ENCODE assay signal across 11 cellular contexts in genomic region chr9:128634651-128635262, GRCh38. TPM values are rescaled to one million over a fixed set of nuclear protein-coding genes. Genes with fewer than 3 reads are reported as not detected.
DNase-seq lines count a peak whose midpoint lies in the region; ATAC-seq, FAIRE-seq and TF ChIP-seq lines count a peak whose summit lies in the region.
"Had no signal": no experiment of that assay in that cellular context is flagged by ENCODE, and none has a peak within 500 bp of the region (broad histone marks: within the 10 kb centered on the region; RNA-seq: fewer than 3 reads in every experiment).

No MANE protein-coding gene starts in this region.

- H3K4me3 ChIP-seq in dorsolateral prefrontal cortex (no peak overlapping the region), mesenchymal stem cell (ENCODE audit: insufficient read depth in 1 of 2, low read depth in 1 of 2, low read length in 2 of 2) (no peak overlapping the region), testis (no peak overlapping the region)

- WGBS in mesenchymal stem cell = 90% methylated on average over 26 of the region's 26 CpGs
- 77 to 93% methylated on average over 20 to 25 of the region's 26 CpGs for WGBS in testis, 2 donors

- no peak overlapping the region for H2BK5ac ChIP-seq in mesenchymal stem cell (ENCODE audit: low read depth, low read length, poor library complexity, severe bottlenecking)

- no peak overlapping the region for H2AFZ ChIP-seq in mesenchymal stem cell (ENCODE audit: low read depth, low read length)

- peak overlapping the region; percentile 7 to 65 for H3K4ac ChIP-seq in mesenchymal stem cell (ENCODE audit: low read depth in 1 of 2, low read length in 2 of 2)

- no peak for TF ChIP-seq CTCF in dorsolateral prefrontal cortex (IDR thresholded peaks at IDR 0.05 in 54 of 56, conservative IDR thresholded peaks at IDR 0.05 in 2 of 56; ENCODE audit: low read depth in 1 of 56, partially characterized antibody in 56 of 56)
- no peak for TF ChIP-seq CTCF in testis (IDR thresholded peaks at IDR 0.05)
- TF ChIP-seq CTCF in GM20000 (IDR thresholded peaks at IDR 0.05; ENCODE audit: extremely low read depth, missing control alignments) = no peak

- H3K36me3 ChIP-seq in mesenchymal stem cell (ENCODE audit: control insufficient read depth in 1 of 2, insufficient read depth in 2 of 2, low read depth in 1 of 2, low read length in 2 of 2) (peaks cover 54 to 76% of the 10 kb centered on the region in 2 experiments), testis (ENCODE audit: low read depth, missing control alignments) (no peaks in the 10 kb centered on the region)

- H3K9me3 ChIP-seq in mesenchymal stem cell (ENCODE audit: control insufficient read depth, low read length) = no peaks in the 10 kb centered on the region
- no peaks in the 10 kb centered on the region for H3K9me3 ChIP-seq in testis

- no peak for ATAC-seq in GM21717 (IDR thresholded peaks at IDR 0.05; ENCODE audit: unreplicated experiment)

- H3K27me3 ChIP-seq in dorsolateral prefrontal cortex (no peaks in the 10 kb centered on the region), mesenchymal stem cell (ENCODE audit: control insufficient read depth in 1 of 2, insufficient read depth in 1 of 2, low read length in 2 of 2) (no peaks in the 10 kb centered on the region), testis (no peaks in the 10 kb centered on the region)

- no peak overlapping the region for H3K23ac ChIP-seq in mesenchymal stem cell (ENCODE audit: low read length in 2 of 2)

- no peak for FAIRE-seq in GM12892 (lab: Jason Lieb, UNC)

- peak overlapping the region; percentile 84 for H2BK15ac ChIP-seq in mesenchymal stem cell (ENCODE audit: low read depth, poor library complexity, severe bottlenecking)

- peak overlapping the region; percentile 32 for H2AK5ac ChIP-seq in mesenchymal stem cell (ENCODE audit: low read length, severe bottlenecking)

- DNase-seq in LHCN-M2 (ENCODE audit: low read depth) = peak; percentile 28
- no peak for DNase-seq in dorsolateral prefrontal cortex
- DNase-seq in mesenchymal stem cell = no peak
- no peak for DNase-seq in testis
- DNase-seq in GM20000 (ENCODE audit: low spot score) = no peak
- DNase-seq in GM12892 (ENCODE audit: insufficient read length) = no peak
- DNase-seq in stimulated activated CD4-positive, alpha-beta T cell treated with anti-CD3 and anti-CD28 coated beads, Interleukin-12 subunit alpha, Interleukin-12 subunit beta, amount 100 ng/mL, for 4 hours = no peak
- DNase-seq: Kasumi-1; stimulated activated naive CD4-positive, alpha-beta T cell treated with Interleukin-2 at 50 U/mL for 16 hours; T-cell had no signal

- peak overlapping the region; percentile 7 to 59 for H2BK12ac ChIP-seq in mesenchymal stem cell (ENCODE audit: low read length in 2 of 2)

- peaks cover 20% of the 10 kb centered on the region for H3K79me1 ChIP-seq in mesenchymal stem cell (replicated peaks; ENCODE audit: low read length, poor library complexity, severe bottlenecking)

- H2BK120ac ChIP-seq in mesenchymal stem cell (ENCODE audit: low read depth, low read length) = no peak overlapping the region

- H3K27ac ChIP-seq in dorsolateral prefrontal cortex = peak overlapping the region in 46 of 59 donors; percentile 2 to 90 (median 66)
- peak overlapping the region; percentile 60 for H3K27ac ChIP-seq in mesenchymal stem cell (ENCODE audit: low read length, poor library complexity, severe bottlenecking)
- H3K27ac ChIP-seq in testis = peak overlapping the region; percentile 61 to 80

- peak overlapping the region; percentile 29 for H4K8ac ChIP-seq in mesenchymal stem cell (ENCODE audit: low read length)

- H3K9ac ChIP-seq in mesenchymal stem cell (ENCODE audit: low read length) = peak overlapping the region; percentile 62

- TF ChIP-seq POLR2A in testis (IDR thresholded peaks at IDR 0.05) (no peak), GM12892 (IDR thresholded peaks at IDR 0.05; ENCODE audit: low read depth, low read length) (no peak)

- H3K4me1 ChIP-seq in mesenchymal stem cell (ENCODE audit: control insufficient read depth, insufficient read depth, low read depth, low read length) (peaks cover 29% of the 10 kb centered on the region), testis (peaks cover 13% of the 10 kb centered on the region)

- peak overlapping the region; percentile 44 for H4K91ac ChIP-seq in mesenchymal stem cell (ENCODE audit: low read length)

- H3K18ac ChIP-seq in mesenchymal stem cell (ENCODE audit: low read depth in 1 of 2, low read length in 2 of 2) = peak overlapping the region; percentile 4 to 22

- peak overlapping the region in 1 of 2 experiments; percentile 22 for H3K14ac ChIP-seq in mesenchymal stem cell (ENCODE audit: low read length in 2 of 2)

- intact Hi-C loops in dorsolateral prefrontal cortex (cut with DNase I) = no loop called here
- intact Hi-C loops in testis (cut with DNase I; ENCODE audit: low total_unique reads) = no loop called here

- H3K4me2 ChIP-seq in mesenchymal stem cell (ENCODE audit: low read length, poor library complexity, severe bottlenecking) = no peak overlapping the region

RNA-seq across cellular contexts. Expression of gene DYNC2I2, which starts 21.9 kb away (rescaled TPM):
- total RNA-seq in LHCN-M2 (2014; rRNA removed) = 160 and 162 TPM in 2 replicates
- 81.4 TPM for polyA plus RNA-seq in LHCN-M2 (2012)
- total RNA-seq in dorsolateral prefrontal cortex = 10 to 100 TPM in 118 of 120 experiments, 1 to 10 TPM in 2; 9.3 to 27.2 (median 15.5) TPM
- polyA plus RNA-seq in mesenchymal stem cell (2013, experiment 1 of 2) = 16.5 TPM
- 16.2 TPM for polyA plus RNA-seq in mesenchymal stem cell (2013, experiment 2 of 2)
- total RNA-seq in testis = 10 to 100 TPM; 78.4 to 96.7 TPM
- 102 TPM for polyA plus RNA-seq in testis (ENCODE audit: insufficient read depth, low read depth, low replicate concordance)
- 19.2 TPM for polyA plus RNA-seq in GM12892 (2012; ENCODE audit: missing spikeins)

RNA-seq across cellular contexts. Expression of gene SET, which starts 54.3 kb away (rescaled TPM):
- total RNA-seq in LHCN-M2 (2014; rRNA removed) = 454 and 528 TPM in 2 replicates
- 248 TPM for polyA plus RNA-seq in LHCN-M2 (2012)
- 100 to 1,000 TPM; 147 to 261 (median 187) TPM for total RNA-seq in dorsolateral prefrontal cortex
- polyA plus RNA-seq in mesenchymal stem cell (2013, experiment 1 of 2) = 293 TPM
- polyA plus RNA-seq in mesenchymal stem cell (2013, experiment 2 of 2) = 300 TPM
- 100 to 1,000 TPM; 113 to 142 TPM for total RNA-seq in testis
- 159 TPM for polyA plus RNA-seq in testis (ENCODE audit: insufficient read depth, low read depth, low replicate concordance)
- polyA plus RNA-seq in GM12892 (2012; ENCODE audit: missing spikeins) = 546 TPM
